14 cellular contexts compared by ENCODE assay signal in genomic region chr7:123634011-123634573, GRCh38. TPM values are rescaled to one million over a fixed set of nuclear protein-coding genes. Genes with fewer than 3 reads are reported as not detected.
DNase-seq lines count a peak whose midpoint lies in the region; ATAC-seq, FAIRE-seq and TF ChIP-seq lines count a peak whose summit lies in the region.
"Not testable (repeated sequence)": the region's sequence is repeated elsewhere in the genome, so short reads cannot be mapped to it uniquely, and the experiment has no call there.
"Had no signal": no experiment of that assay in that cellular context is flagged by ENCODE, and none has a peak within 500 bp of the region (broad histone marks: within the 10 kb centered on the region; RNA-seq: fewer than 3 reads in every experiment).

No MANE protein-coding gene starts in this region.

- not testable (repeated sequence) for H3K9ac ChIP-seq in PC-3 (ENCODE audit: low read length); astrocyte (ENCODE audit: low read length); smooth muscle cell (ENCODE audit: low read depth)
- peak overlapping the region; percentile 37 for H3K9ac ChIP-seq in endothelial cell of umbilical vein (replicated peaks; ENCODE audit: extremely low read depth, insufficient read depth, low read length)

- H3F3A ChIP-seq in PC-3 (ENCODE audit: low read length, unreplicated experiment); smooth muscle cell (ENCODE audit: low read depth): not testable (repeated sequence)

- dilution Hi-C loops in endothelial cell of umbilical vein (cut with MboI; ENCODE audit: extremely low pct_ligation_motif_present, low sequenced_read_pairs) = not testable (repeated sequence)

- FAIRE-seq in astrocyte (lab: Jason Lieb, UNC) = not testable (repeated sequence)
- FAIRE-seq in endothelial cell of umbilical vein (lab: Jason Lieb, UNC) = peak; percentile 15

- not testable (repeated sequence) for TF ChIP-seq CTCF in PC-3 (conservative IDR thresholded peaks at IDR 0.05; ENCODE audit: low read depth, low read length); astrocyte (IDR thresholded peaks at IDR 0.05; ENCODE audit: insufficient read depth, low read depth, low read length); endothelial cell of umbilical vein (IDR thresholded peaks at IDR 0.05; ENCODE audit: extremely low read depth in 1 of 2, insufficient read depth in 1 of 2, low read depth in 1 of 2, low read length in 2 of 2); osteoblast (IDR thresholded peaks at IDR 0.05; ENCODE audit: extremely low read depth, low read depth, low read length); smooth muscle cell (IDR thresholded peaks at IDR 0.05; ENCODE audit: borderline replicate concordance, insufficient read depth, poor library complexity, severe bottlenecking)

- H3K4me2 ChIP-seq in PC-3 (ENCODE audit: low read length) (peak overlapping the region; percentile 65), astrocyte (ENCODE audit: low read length) (peak overlapping the region; percentile 58), endothelial cell of umbilical vein (ENCODE audit: insufficient read depth, low read length) (peak overlapping the region; percentile 82), osteoblast (ENCODE audit: insufficient read depth, low read length) (peak overlapping the region; percentile 18), smooth muscle cell (peak overlapping the region; percentile 52)

- H3K9me1 ChIP-seq in endothelial cell of umbilical vein (replicated peaks; ENCODE audit: control insufficient read depth, extremely low read depth, insufficient read depth, low read length) = not testable (repeated sequence)

- H2AFZ ChIP-seq in ACC112 (ENCODE audit: low read length, unreplicated experiment); PC-3 (ENCODE audit: low read length); astrocyte (ENCODE audit: low read depth, low read length); endothelial cell of umbilical vein (ENCODE audit: low read depth, low read length); osteoblast (ENCODE audit: low read length); smooth muscle cell (ENCODE audit: low read depth): not testable (repeated sequence)

- H3K36me3 ChIP-seq in ACC112 (ENCODE audit: insufficient read depth, low read length); PC-3 (ENCODE audit: low read depth, low read length); astrocyte (ENCODE audit: insufficient read depth, low read length); endothelial cell of umbilical vein (ENCODE audit: control insufficient read depth in 2 of 2, extremely low read depth in 1 of 2, insufficient read depth in 2 of 2, low read length in 2 of 2); osteoblast (ENCODE audit: insufficient read depth, low read length); smooth muscle cell (ENCODE audit: low read depth): not testable (repeated sequence)

- intact Hi-C loops in PC-3 (cut with micrococcal nuclease); left ventricle myocardium superior (cut with micrococcal nuclease): not testable (repeated sequence)
- intact Hi-C loops in endothelial cell of umbilical vein (cut with micrococcal nuclease) = loop anchor here (10.0 kb wide), 1 partner anchor 1721 kb away; no protein-coding TSS in a partner anchor
- intact Hi-C loops in Right ventricle myocardium inferior (cut with DNase I) = loop anchor here (1.0 to 2.0 kb wide), 2 partner anchors 35 to 45 kb away; no protein-coding TSS in a partner anchor

- H3K9me3 ChIP-seq in PC-3 (ENCODE audit: low read length); astrocyte (ENCODE audit: insufficient read depth, low read depth, low read length); endothelial cell of umbilical vein (replicated peaks; ENCODE audit: control insufficient read depth, insufficient read depth, low read length); osteoblast (ENCODE audit: low read depth, low read length); smooth muscle cell (replicated peaks; ENCODE audit: low read depth): not testable (repeated sequence)

- H3K4me1 Mint-ChIP-seq in astrocyte (ENCODE audit: low read depth, unreplicated experiment) = peaks cover 18% of the 10 kb centered on the region

- not testable (repeated sequence) for H3K27me3 ChIP-seq in ACC112 (ENCODE audit: insufficient read depth, low read length); PC-3 (ENCODE audit: low read length); astrocyte (ENCODE audit: insufficient read depth, low read length); endothelial cell of umbilical vein (ENCODE audit: control insufficient read depth in 2 of 2, insufficient read depth in 2 of 2, low read length in 2 of 2); osteoblast (ENCODE audit: insufficient read depth, low read length); smooth muscle cell (ENCODE audit: low read depth)

- H4K20me1 ChIP-seq in PC-3 (ENCODE audit: low read length); astrocyte (ENCODE audit: insufficient read depth, low read length); endothelial cell of umbilical vein (replicated peaks; ENCODE audit: control insufficient read depth, extremely low read depth, insufficient read depth, low read length); osteoblast (ENCODE audit: insufficient read depth, low read length); smooth muscle cell (ENCODE audit: low read depth): not testable (repeated sequence)

- H3K27ac Mint-ChIP-seq in astrocyte (ENCODE audit: unreplicated experiment) = not testable (repeated sequence)

- CTCF ChIA-PET in PC-3 (lab: Charles Lee) = not testable (repeated sequence)
- CTCF ChIA-PET in endothelial cell of umbilical vein (lab: Charles Lee) = interaction anchor here (0.7 to 4.7 kb wide), 10 partner anchors 11 to 237 kb away, joined by 3 to 85 read pairs (median 22); no protein-coding TSS in a partner anchor

- POLR2A ChIA-PET in PC-3 (lab: Charles Lee; ENCODE audit: unreplicated experiment); endothelial cell of umbilical vein (lab: Charles Lee): not testable (repeated sequence)

- BruUV-seq in PC-3 (replicated peaks; lab: Mats Ljungman, UMichigan); endothelial cell of umbilical vein (replicated peaks; lab: Mats Ljungman, UMichigan): not testable (repeated sequence)

- ATAC-seq in PC-3 = not testable (repeated sequence)
- ATAC-seq in Right ventricle myocardium inferior (peak; percentile 69), left ventricle myocardium superior (peak; percentile 85)

- H3K4me1 ChIP-seq in ACC112 (ENCODE audit: control insufficient read depth, insufficient read depth, low read length, unreplicated experiment) (peaks cover 21% of the 10 kb centered on the region), PC-3 (ENCODE audit: insufficient read depth, low read length) (peaks cover 10% of the 10 kb centered on the region), endothelial cell of umbilical vein (ENCODE audit: control insufficient read depth, extremely low read depth, insufficient read depth, low read length) (peaks cover 28% of the 10 kb centered on the region)
- not testable (repeated sequence) for H3K4me1 ChIP-seq in astrocyte (ENCODE audit: insufficient read depth, low read length); osteoblast (ENCODE audit: insufficient read depth, low read length); smooth muscle cell (ENCODE audit: low read depth)

- TF ChIP-seq POLR2A in endothelial cell of umbilical vein (IDR thresholded peaks at IDR 0.05; ENCODE audit: low read depth, low read length) = not testable (repeated sequence)

- not testable (repeated sequence) for H3K79me2 ChIP-seq in ACC112 (ENCODE audit: control insufficient read depth, insufficient read depth, low read length, unreplicated experiment); PC-3 (ENCODE audit: low read length); astrocyte (ENCODE audit: insufficient read depth, low read length); endothelial cell of umbilical vein (ENCODE audit: control insufficient read depth, insufficient read depth, low read length); osteoblast (ENCODE audit: insufficient read depth, low read length); smooth muscle cell (ENCODE audit: low read depth)

- H3K9me2 ChIP-seq in PC-3 (replicated peaks; ENCODE audit: low read length) = not testable (repeated sequence)

- not testable (repeated sequence) for DNase-seq in PC-3; astrocyte (ENCODE audit: low read depth); endothelial cell of umbilical vein (ENCODE audit: low read depth, low spot score); Right ventricle myocardium inferior (ENCODE audit: missing footprints); osteoblast (ENCODE audit: insufficient read length, low spot score, missing footprints); smooth muscle cell (lab: John Stamatoyannopoulos, UW; ENCODE audit: unreplicated experiment)
- DNase-seq in left ventricle myocardium superior = peak; percentile 39

- WGBS in smooth muscle cell (ENCODE audit: low lambda C conversion rate) = 86% methylated on average over 2 of the region's 2 CpGs

- H3K4me3 Mint-ChIP-seq in astrocyte (ENCODE audit: unreplicated experiment) = not testable (repeated sequence)

- H3K9me3 Mint-ChIP-seq in astrocyte (ENCODE audit: unreplicated experiment) = not testable (repeated sequence)

- H3K27ac ChIP-seq in ACC112 (ENCODE audit: low read depth, low read length) = peak overlapping the region; percentile 54; the same call in 1 of the 2 replicates
- not testable (repeated sequence) for H3K27ac ChIP-seq in PC-3 (ENCODE audit: low read length); astrocyte (ENCODE audit: low read depth, low read length); osteoblast (ENCODE audit: low read depth, low read length); smooth muscle cell (ENCODE audit: low read depth)
- peak overlapping the region; percentile 77 for H3K27ac ChIP-seq in endothelial cell of umbilical vein (ENCODE audit: insufficient read depth, low read depth, low read length)

- H3K36me3 Mint-ChIP-seq in astrocyte (ENCODE audit: low read depth, unreplicated experiment) = not testable (repeated sequence)

- H3K4me3 ChIP-seq in ACC112 (ENCODE audit: low read depth, low read length) (peak overlapping the region; percentile 54; the same call in 1 of the 2 replicates), PC-3 (ENCODE audit: low read length) (peak overlapping the region; percentile 7; the same call in 1 of the 2 replicates)
- H3K4me3 ChIP-seq in astrocyte (ENCODE audit: insufficient read depth, low read depth, low read length); endothelial cell of umbilical vein (replicated peaks in 1 of 3; ENCODE audit: insufficient read depth in 1 of 3, low read depth in 1 of 3, low read length in 3 of 3); osteoblast (ENCODE audit: insufficient read depth, low read length); smooth muscle cell: not testable (repeated sequence)

- not testable (repeated sequence) for H3K27me3 Mint-ChIP-seq in astrocyte (ENCODE audit: low read depth, unreplicated experiment)

RNA-seq across cellular contexts. Expression of gene LMOD2, which starts 21.6 kb away (rescaled TPM):
- total RNA-seq in PC-3 (2014; rRNA removed) (not detected in 2 replicates), astrocyte (not detected in 2 replicates), endothelial cell of umbilical vein (not detected in 2 replicates), Right ventricle myocardium inferior (492 TPM), left ventricle myocardium superior (431 TPM), osteoblast (not detected in 2 replicates), smooth muscle cell (not detected in 2 replicates)
- polyA plus RNA-seq in endothelial cell of umbilical vein (not detected in 2 replicates), smooth muscle cell (0.10 TPM in 1 of 2 replicates, not detected in the other)
- polyA plus RNA-seq in endothelial cell of umbilical vein (2011; cell fraction: cytosol; rRNA removed) = 0.03 TPM in 1 of 2 replicates, not detected in the other
- 0.08 TPM in 1 of 2 replicates, not detected in the other for polyA plus RNA-seq in endothelial cell of umbilical vein (2011; cell fraction: nucleus; rRNA removed)
- polyA plus RNA-seq in endothelial cell of umbilical vein (2012) = not detected in 2 replicates
- polyA minus RNA-seq in endothelial cell of umbilical vein = not detected in 2 replicates
- polyA minus RNA-seq in endothelial cell of umbilical vein (2011; cell fraction: cytosol; rRNA and poly(A)+ RNA removed) = not detected
- polyA minus RNA-seq in endothelial cell of umbilical vein (2011; cell fraction: nucleus; rRNA and poly(A)+ RNA removed) = not detected in 2 replicates
- total RNA-seq: A673; Caco-2; CD8-positive, alpha-beta memory T cell; HFFc6; HT1080 had no signal
- polyA plus RNA-seq: CD8-positive, alpha-beta memory T cell had no signal

RNA-seq across cellular contexts. Expression of gene ASB15, which starts 32.5 kb away (rescaled TPM):
- total RNA-seq in PC-3 (2014; rRNA removed) (not detected in 2 replicates), astrocyte (not detected in 2 replicates), endothelial cell of umbilical vein (not detected in 2 replicates), Right ventricle myocardium inferior (77.3 TPM), left ventricle myocardium superior (96.2 TPM), osteoblast (not detected in 2 replicates), smooth muscle cell (not detected in 2 replicates)
- polyA plus RNA-seq in endothelial cell of umbilical vein (not detected in 2 replicates), smooth muscle cell (0.07 and 0.20 TPM in 2 replicates)
- polyA plus RNA-seq in endothelial cell of umbilical vein (2011; cell fraction: cytosol; rRNA removed) = not detected in 2 replicates
- not detected in 2 replicates for polyA plus RNA-seq in endothelial cell of umbilical vein (2011; cell fraction: nucleus; rRNA removed)
- polyA plus RNA-seq in endothelial cell of umbilical vein (2012) = not detected in 2 replicates
- not detected in 2 replicates for polyA minus RNA-seq in endothelial cell of umbilical vein
- not detected for polyA minus RNA-seq in endothelial cell of umbilical vein (2011; cell fraction: cytosol; rRNA and poly(A)+ RNA removed)
- polyA minus RNA-seq in endothelial cell of umbilical vein (2011; cell fraction: nucleus; rRNA and poly(A)+ RNA removed) = not detected in 2 replicates
- total RNA-seq: A673; Caco-2; CD8-positive, alpha-beta memory T cell; H1; HFFc6; HT1080 had no signal
- polyA plus RNA-seq: H1 had no signal

Comparison
In these comparisons a context has a peak if more than half of its experiments do, and no peak if none do; other contexts are left out.
1. H3K4me2 ChIP-seq: peak in every context shown above with its lines; median percentile 82 in endothelial cell of umbilical vein; 65 in PC-3; 58 in astrocyte; 52 in smooth muscle cell; 18 in osteoblast.
2. RNA of gene LMOD2, which starts 21.6 kb away (total RNA-seq): 492 TPM in Right ventricle myocardium inferior (single experiment) and 431 TPM in left ventricle myocardium superior (single experiment); not detected in astrocyte, not detected in endothelial cell of umbilical vein, not detected in PC-3, not detected in osteoblast and not detected in smooth muscle cell; every median in the first group is over 100 times any median in the second.
3. RNA of gene ASB15, which starts 32.5 kb away (total RNA-seq): 96.2 TPM in left ventricle myocardium superior (single experiment) and 77.3 TPM in Right ventricle myocardium inferior (single experiment); not detected in astrocyte, not detected in PC-3, not detected in endothelial cell of umbilical vein, not detected in osteoblast and not detected in smooth muscle cell; every median in the first group is over 10 times any median in the second.